17 cellular contexts compared by ENCODE assay signal in the genomic region with DNA sequence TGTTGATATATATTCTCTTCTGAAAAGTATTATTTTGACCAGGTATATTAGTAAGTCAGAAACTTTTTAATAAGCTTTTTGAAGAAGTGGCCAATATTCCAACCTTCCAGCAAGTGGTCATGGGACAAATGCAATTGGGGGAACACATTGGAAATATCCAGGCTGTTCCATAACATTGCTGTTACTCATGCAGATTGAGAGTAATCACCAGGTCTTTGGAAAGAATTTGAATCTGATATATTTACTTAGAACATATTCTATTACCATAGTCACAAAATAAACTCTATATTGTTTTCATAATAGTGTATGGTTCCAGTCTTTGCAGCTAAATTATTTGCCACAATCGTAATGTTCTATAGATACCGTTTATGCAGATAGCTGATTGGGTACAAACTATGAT.
DNase-seq lines count a peak whose midpoint lies in the region; ATAC-seq and TF ChIP-seq lines count a peak whose summit lies in the region.
"Had no signal": no experiment of that assay in that cellular context is flagged by ENCODE, and none has a peak within 500 bp of the region (broad histone marks: within the 10 kb centered on the region; RNA-seq: fewer than 3 reads in every experiment).

No MANE protein-coding gene starts in this region.

- H3K4me3 Mint-ChIP-seq in activated naive CD8-positive, alpha-beta T cell treated with anti-CD3 and anti-CD28 coated beads, Interleukin-2, amount 50 U/mL, for 24 hours = no peak overlapping the region
- H3K4me3 Mint-ChIP-seq: CD4-positive, CD25-positive, alpha-beta regulatory T cell; CD8-positive, alpha-beta memory T cell; H9 had no signal

- H3K9ac ChIP-seq in IMR-90 (ENCODE audit: low read depth, low read length) = no peak overlapping the region

- H4K20me1 ChIP-seq in IMR-90 (ENCODE audit: insufficient read depth, low read length) = no peaks in the 10 kb centered on the region

- no peak for TF ChIP-seq RAD21 in IMR-90 (IDR thresholded peaks at IDR 0.05; ENCODE audit: low read length)

- H3K79me1 ChIP-seq in IMR-90 (ENCODE audit: low read depth in 1 of 2, low read length in 2 of 2) = no peaks in the 10 kb centered on the region

- TF ChIP-seq POLR2A in IMR-90 (IDR thresholded peaks at IDR 0.05; ENCODE audit: low read depth, low read length) (no peak), GM18505 (IDR thresholded peaks at IDR 0.05; ENCODE audit: borderline replicate concordance, extremely low read depth, insufficient read depth, insufficient read length) (no peak), body of pancreas (IDR thresholded peaks at IDR 0.05) (no peak)

- H3K27me3 Mint-ChIP-seq in activated naive CD8-positive, alpha-beta T cell treated with anti-CD3 and anti-CD28 coated beads, Interleukin-2, amount 50 U/mL, for 24 hours = no peaks in the 10 kb centered on the region
- H3K27me3 Mint-ChIP-seq: CD4-positive, CD25-positive, alpha-beta regulatory T cell; CD8-positive, alpha-beta memory T cell had no signal

- H3K9me1 ChIP-seq in IMR-90 (ENCODE audit: insufficient read depth, low read length) = no peaks in the 10 kb centered on the region

- H3K27me3 ChIP-seq in IMR-90 (ENCODE audit: control insufficient read depth, insufficient read depth, low read length) = no peaks in the 10 kb centered on the region
- H3K27me3 ChIP-seq in body of pancreas = no peaks in the 10 kb centered on the region
- H3K27me3 ChIP-seq: BE2C had no signal

- no TSS peak for BruUV-seq in IMR-90 (replicated peaks; lab: Mats Ljungman, UMichigan)

- CTCF ChIA-PET in IMR-90 (lab: Yijun Ruan, JAX) = no interaction called here

- no peak overlapping the region for H3K23ac ChIP-seq in IMR-90 (ENCODE audit: low read depth, low read length)

- ATAC-seq in IMR-90 (ENCODE audit: low read depth) (no peak; the same call in 1 of the 2 replicates), GM18505 (IDR thresholded peaks at IDR 0.05; ENCODE audit: unreplicated experiment) (no peak), body of pancreas (no peak)
- ATAC-seq in activated naive CD8-positive, alpha-beta T cell treated with anti-CD3 and anti-CD28 coated beads, Interleukin-2, amount 50 U/mL, for 24 hours = no peak
- ATAC-seq: HepG2 had no signal

- H3K56ac ChIP-seq in IMR-90 (ENCODE audit: extremely low read depth, insufficient read depth, low read length) = no peak overlapping the region

- H3K4me2 ChIP-seq in IMR-90 (ENCODE audit: low read depth, low read length) = no peak overlapping the region

- no peak overlapping the region for H2AK9ac ChIP-seq in IMR-90 (replicated peaks; ENCODE audit: low read depth, low read length, poor library complexity)

- intact Hi-C loops in IMR-90 (cut with micrococcal nuclease) (no loop called here), body of pancreas (cut with DNase I) (no loop called here)

- H3K36me3 Mint-ChIP-seq in activated naive CD8-positive, alpha-beta T cell treated with anti-CD3 and anti-CD28 coated beads, Interleukin-2, amount 50 U/mL, for 24 hours (ENCODE audit: low read depth) = no peaks in the 10 kb centered on the region
- H3K36me3 Mint-ChIP-seq: CD4-positive, CD25-positive, alpha-beta regulatory T cell; CD8-positive, alpha-beta memory T cell had no signal

- H3K4me3 ChIP-seq in IMR-90 (ENCODE audit: insufficient read depth, low read depth, low read length) (no peak overlapping the region), astrocyte of the spinal cord (ENCODE audit: low read depth, low read length) (no peak overlapping the region), body of pancreas (no peak overlapping the region)

- H3K27ac ChIP-seq in IMR-90 (ENCODE audit: insufficient read depth, low read length) = no peak overlapping the region
- no peak overlapping the region for H3K27ac ChIP-seq in body of pancreas

- H2BK20ac ChIP-seq in IMR-90 (ENCODE audit: low read depth, low read length) = no peak overlapping the region

- H3K4ac ChIP-seq in IMR-90 (ENCODE audit: low read depth, low read length) = no peak overlapping the region

- no peak overlapping the region for H3K27ac Mint-ChIP-seq in activated naive CD8-positive, alpha-beta T cell treated with anti-CD3 and anti-CD28 coated beads, Interleukin-2, amount 50 U/mL, for 24 hours
- H3K27ac Mint-ChIP-seq: CD4-positive, CD25-positive, alpha-beta regulatory T cell; H9 had no signal

- H4K5ac ChIP-seq in IMR-90 (ENCODE audit: low read depth, low read length) = no peak overlapping the region

- H3K14ac ChIP-seq in IMR-90 (replicated peaks; ENCODE audit: low read depth, low read length) = no peak overlapping the region

- TF ChIP-seq CTCF in IMR-90 (conservative IDR thresholded peaks at IDR 0.05; ENCODE audit: low read depth, low read length) (no peak), astrocyte of the spinal cord (IDR thresholded peaks at IDR 0.05; ENCODE audit: low read depth, low read length) (no peak), body of pancreas (IDR thresholded peaks at IDR 0.05) (no peak)

- no CpG with 5 or more reads among the region's 2 CpGs for WGBS in IMR-90 (ENCODE audit: extremely low coverage in 2 of 2, insufficient read length in 1 of 2), 2 experiments
- WGBS in body of pancreas, 2 donors = 75 to 78% methylated on average over 2 of the region's 2 CpGs

- H2AFZ ChIP-seq in IMR-90 (replicated peaks; ENCODE audit: low read length, poor library complexity) = no peak overlapping the region

- DNase-seq in IMR-90 (peak; percentile 14), astrocyte of the spinal cord (ENCODE audit: low read depth, low spot score) (peak; percentile 36), dedifferentiated amniotic fluid mesenchymal stem cell (ENCODE audit: extremely low spot score) (peak; percentile 45), body of pancreas (no peak)
- DNase-seq in stimulated activated CD4-positive, alpha-beta T cell treated with anti-CD3 and anti-CD28 coated beads, Interleukin-12 subunit alpha, Interleukin-12 subunit beta, amount 100 ng/mL, for 4 hours = no peak
- no peak for DNase-seq in activated naive CD8-positive, alpha-beta T cell treated with anti-CD3 and anti-CD28 coated beads, Interleukin-2, amount 50 U/mL, for 24 hours
- DNase-seq: ACHN; BE2C; C1 segment of cervical spinal cord; CD4-positive, CD25-positive, alpha-beta regulatory T cell; CD8-positive, alpha-beta memory T cell; DMS153; DMS79; GDM1; H9 had no signal

- POLR2A ChIA-PET in IMR-90 (lab: Charles Lee; ENCODE audit: unreplicated experiment) = no interaction called here

- no peak overlapping the region for H3K18ac ChIP-seq in IMR-90 (ENCODE audit: low read depth, low read length)

- H2BK5ac ChIP-seq in IMR-90 (ENCODE audit: low read depth, low read length, poor library complexity, severe bottlenecking) = no peak overlapping the region

- H2BK15ac ChIP-seq in IMR-90 (ENCODE audit: low read depth, low read length) = no peak overlapping the region

- H2BK120ac ChIP-seq in IMR-90 (ENCODE audit: low read depth, low read length) = no peak overlapping the region

- H3K36me3 ChIP-seq in IMR-90 (ENCODE audit: control insufficient read depth, insufficient read depth, low read length) = no peaks in the 10 kb centered on the region
- H3K36me3 ChIP-seq in body of pancreas (replicated peaks in 1 of 2; ENCODE audit: insufficient read depth in 1 of 2, low read depth in 2 of 2) = no peaks in the 10 kb centered on the region
- H3K36me3 ChIP-seq: BE2C had no signal

- no peak overlapping the region for H4K91ac ChIP-seq in IMR-90 (ENCODE audit: insufficient read depth, low read depth, low read length)

- H3K4me1 ChIP-seq in IMR-90 (ENCODE audit: control insufficient read depth, insufficient read depth, low read length) (no peaks in the 10 kb centered on the region), body of pancreas (no peaks in the 10 kb centered on the region)
- H3K4me1 ChIP-seq: BE2C had no signal

- H3K9me3 Mint-ChIP-seq in activated naive CD8-positive, alpha-beta T cell treated with anti-CD3 and anti-CD28 coated beads, Interleukin-2, amount 50 U/mL, for 24 hours = peaks cover 14% of the 10 kb centered on the region
- H3K9me3 Mint-ChIP-seq: H9 had no signal

- H3K9me3 ChIP-seq in IMR-90 (ENCODE audit: control insufficient read depth, insufficient read depth, low read length) = no peaks in the 10 kb centered on the region
- no peaks in the 10 kb centered on the region for H3K9me3 ChIP-seq in body of pancreas
- H3K9me3 ChIP-seq: BE2C had no signal

- dilution Hi-C loops in IMR-90 (cut with HindIII; ENCODE audit: low sequenced_read_pairs, unreplicated experiment) = no loop called here

- in situ Hi-C loops in IMR-90 (cut with MboI; ENCODE audit: low sequenced_read_pairs) = no loop called here
- in situ Hi-C loops in astrocyte of the spinal cord (cut with HindIII; ENCODE audit: low sequenced_read_pairs) = no loop called here

- no peaks in the 10 kb centered on the region for H3K4me1 Mint-ChIP-seq in activated naive CD8-positive, alpha-beta T cell treated with anti-CD3 and anti-CD28 coated beads, Interleukin-2, amount 50 U/mL, for 24 hours
- H3K4me1 Mint-ChIP-seq: CD4-positive, CD25-positive, alpha-beta regulatory T cell; CD8-positive, alpha-beta memory T cell; H9 had no signal

- H4K8ac ChIP-seq in IMR-90 (ENCODE audit: low read depth in 2 of 2, low read length in 2 of 2) = no peak overlapping the region

- H2AK5ac ChIP-seq in IMR-90 (ENCODE audit: low read depth, low read length) = no peak overlapping the region

TF ChIP-seq in IMR-90, 13 proteins besides CTCF, POLR2A, EP300 and RAD21 (continues in another document):
- TF ChIP-seq FOS (IDR thresholded peaks at IDR 0.05; ENCODE audit: low read depth, low read length) = no peak
- TF ChIP-seq RFX5 (IDR thresholded peaks at IDR 0.05; ENCODE audit: low read depth, low read length) = no peak
- no peak for TF ChIP-seq NFE2L2 (IDR thresholded peaks at IDR 0.05; ENCODE audit: low read depth, low read length)
- no peak for TF ChIP-seq MXI1 (IDR thresholded peaks at IDR 0.05; ENCODE audit: borderline replicate concordance, low read depth, low read length)
- TF ChIP-seq CEBPB (IDR thresholded peaks at IDR 0.05; ENCODE audit: low read depth, low read length) = no peak
- TF ChIP-seq, protein P1, sequence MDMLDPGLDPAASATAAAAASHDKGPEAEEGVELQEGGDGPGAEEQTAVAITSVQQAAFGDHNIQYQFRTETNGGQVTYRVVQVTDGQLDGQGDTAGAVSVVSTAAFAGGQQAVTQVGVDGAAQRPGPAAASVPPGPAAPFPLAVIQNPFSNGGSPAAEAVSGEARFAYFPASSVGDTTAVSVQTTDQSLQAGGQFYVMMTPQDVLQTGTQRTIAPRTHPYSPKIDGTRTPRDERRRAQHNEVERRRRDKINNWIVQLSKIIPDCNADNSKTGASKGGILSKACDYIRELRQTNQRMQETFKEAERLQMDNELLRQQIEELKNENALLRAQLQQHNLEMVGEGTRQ (IDR thresholded peaks at IDR 0.05; ENCODE audit: low read depth, low read length) = no peak
- no peak for TF ChIP-seq MAZ (IDR thresholded peaks at IDR 0.05; ENCODE audit: borderline replicate concordance, low read depth, low read length)
- no peak for TF ChIP-seq RCOR1 (IDR thresholded peaks at IDR 0.05; ENCODE audit: insufficient replicate concordance, low read length)
- no peak for TF ChIP-seq SMC3 (IDR thresholded peaks at IDR 0.05; ENCODE audit: low read depth, low read length)
- TF ChIP-seq CHD1 (IDR thresholded peaks at IDR 0.05; ENCODE audit: low read depth, low read length) = no peak
- TF ChIP-seq MAFK (IDR thresholded peaks at IDR 0.05; ENCODE audit: low read depth, low read length) = no peak

Comparison
In these comparisons a context has a peak if more than half of its experiments do, and no peak if none do; other contexts are left out.
1. DNase-seq: peak in IMR-90 (single experiment), astrocyte of the spinal cord (single experiment) and dedifferentiated amniotic fluid mesenchymal stem cell (single experiment); none in stimulated activated CD4-positive, alpha-beta T cell treated with anti-CD3 and anti-CD28 coated beads, Interleukin-12 subunit alpha, Interleukin-12 subunit beta, amount 100 ng/mL, for 4 hours (single experiment), activated naive CD8-positive, alpha-beta T cell treated with anti-CD3 and anti-CD28 coated beads, Interleukin-2, amount 50 U/mL, for 24 hours (single experiment) and body of pancreas (0 of 4).